ENCODE assay signal across 18 cellular contexts in the genomic region with DNA sequence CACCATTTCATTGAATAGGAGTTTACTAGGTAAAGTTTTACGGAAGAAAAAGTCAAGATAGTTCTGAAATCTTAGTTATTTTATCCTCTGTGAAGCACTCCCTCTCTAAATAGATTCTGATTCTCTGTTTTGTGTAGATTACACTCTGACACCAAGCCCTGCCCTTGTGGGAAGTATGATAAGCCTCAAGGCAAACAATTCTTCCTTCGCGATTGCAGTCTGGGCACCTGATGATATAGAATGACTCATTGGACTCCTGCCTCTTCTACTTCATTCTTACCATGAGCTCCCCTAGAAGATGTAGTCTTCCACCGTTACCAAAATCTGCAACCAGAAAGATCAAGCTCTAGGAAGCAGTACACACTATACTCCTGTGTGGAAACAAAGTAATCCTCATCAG.
DNase-seq lines count a peak whose midpoint lies in the region; ATAC-seq, FAIRE-seq and TF ChIP-seq lines count a peak whose summit lies in the region.
"Had no signal": no experiment of that assay in that cellular context is flagged by ENCODE, and none has a peak within 500 bp of the region (broad histone marks: within the 10 kb centered on the region; RNA-seq: fewer than 3 reads in every experiment).

No MANE protein-coding gene starts in this region.

- no peaks in the 10 kb centered on the region for H3K79me2 ChIP-seq in K562 (ENCODE audit: control insufficient read depth, insufficient read depth, low read length)

- ATAC-seq in K562, result no peak
- ATAC-seq in left colon, result peak; percentile 100
- ATAC-seq in HG03378 (IDR thresholded peaks at IDR 0.05; ENCODE audit: unreplicated experiment), result no peak
- ATAC-seq in SK-N-SH treated with all-trans-retinoic acid at 6 μM for 48 hours, result no peak
- ATAC-seq: activated T-cell treated with anti-CD3 and anti-CD28 coated beads, Interleukin-2, amount 50 U/mL, for 72 hours; left ventricle myocardium superior had no signal

- no peak overlapping the region for H3K4me2 ChIP-seq in K562 (ENCODE audit: insufficient read depth, low read length)

- FAIRE-seq in K562 (lab: Jason Lieb, UNC), result no peak
- FAIRE-seq in D721Med (lab: Jason Lieb, UNC), result no peak

- in situ Hi-C loops in K562 (cut with MboI), result no loop called here

- TF ChIP-seq EP300 in K562 (IDR thresholded peaks at IDR 0.05; ENCODE audit: low read length), result 0 out of 2 replicates have a peak, but pooled peaks have one; percentile 24

- H3K27ac ChIP-seq in K562 (ENCODE audit: extremely low read depth, low read depth, low read length), result no peak overlapping the region
- H3K27ac ChIP-seq: esophagus squamous epithelium had no signal

- no peaks in the 10 kb centered on the region for H3K9me1 ChIP-seq in K562 (ENCODE audit: control insufficient read depth, insufficient read depth, low read length)

- H4K20me1 ChIP-seq in K562 (replicated peaks; ENCODE audit: control insufficient read depth, insufficient read depth, low read length), result no peaks in the 10 kb centered on the region

- BruUV-seq in K562 (replicated peaks; lab: Mats Ljungman, UMichigan), result no TSS peak

- H3K4me1 ChIP-seq in K562 (replicated peaks in 1 of 2; ENCODE audit: control insufficient read depth in 2 of 2, insufficient read depth in 2 of 2, low read length in 2 of 2), result no peaks in the 10 kb centered on the region

- no peak overlapping the region for H3K9ac ChIP-seq in K562 (ENCODE audit: insufficient read depth in 1 of 2, low read depth in 2 of 2, low read length in 2 of 2)

- DNase-seq in DMS53 (lab: John Stamatoyannopoulos, UW) (peak; percentile 52), NCI-H226 (peak; percentile 79), K562 (ENCODE audit: extremely low read depth in 1 of 4, low spot score in 3 of 4) (peak; percentile 21 to 22 (median 22)), left colon (peak; percentile 18 to 33), D721Med (ENCODE audit: insufficient read length, low spot score) (no peak), NCI-H1092 treated with DMSO at 0.1 percent for 48 hours (lab: John Stamatoyannopoulos, UW) (no peak)
- DNase-seq: activated B cell treated with CpG ODN at 0.5 μM for 24 hours; activated T-cell treated with anti-CD3 and anti-CD28 coated beads, Interleukin-2, amount 50 U/mL, for 72 hours; CD4-positive, alpha-beta memory T cell; DND-41; esophagus squamous epithelium; HFFc6; left ventricle myocardium superior; NCI-H2171; NCI-H69; substantia nigra had no signal

- H3K36me3 ChIP-seq in K562 (ENCODE audit: control insufficient read depth, insufficient read depth, low read length), result no peaks in the 10 kb centered on the region
- H3K36me3 ChIP-seq: esophagus squamous epithelium had no signal

- intact Hi-C loops in K562 (cut with micrococcal nuclease) (no loop called here), left colon (cut with DNase I, micrococcal nuclease) (no loop called here)

- TF ChIP-seq CTCF in K562 (IDR thresholded peaks at IDR 0.05 in 2 of 3, conservative IDR thresholded peaks at IDR 0.05 in 1 of 3; ENCODE audit: insufficient read depth in 2 of 3, low read depth in 1 of 3, low read length in 3 of 3), result no peak
- no peak for TF ChIP-seq CTCF in D721Med (IDR thresholded peaks at IDR 0.05; ENCODE audit: insufficient read depth, missing control alignments)

- POLR2A ChIA-PET in K562 (lab: Yijun Ruan, JAX), result no interaction called here

- CTCF ChIA-PET in K562 (lab: Yijun Ruan, JAX; ENCODE audit: low intra/inter-chr PET ratio), result no interaction called here

- WGBS in K562 (ENCODE audit: insufficient coverage, low coverage, missing lambda C conversion rate), result 0% methylated on average over 4 of the region's 4 CpGs

- no peak overlapping the region for H3K4me3 ChIP-seq in K562
- H3K4me3 ChIP-seq: esophagus squamous epithelium had no signal

- H3K27me3 ChIP-seq in K562 (ENCODE audit: control insufficient read depth in 2 of 2, insufficient read depth in 2 of 2, low read length in 2 of 2), result no peaks in the 10 kb centered on the region
- H3K27me3 ChIP-seq: esophagus squamous epithelium had no signal

- no peak overlapping the region for H2AFZ ChIP-seq in K562 (ENCODE audit: low read depth, low read length)

- H3K9me3 ChIP-seq in K562 (replicated peaks; ENCODE audit: control insufficient read depth, insufficient read depth, low read depth, low read length), result no peaks in the 10 kb centered on the region; the same call in 1 of the 2 replicates
- H3K9me3 ChIP-seq: esophagus squamous epithelium had no signal

- no peak for TF ChIP-seq RAD21 in K562 (CRISPR knock-in tag; conservative IDR thresholded peaks at IDR 0.05 in 1 of 2, IDR thresholded peaks at IDR 0.05 in 1 of 2)

- no peak for TF ChIP-seq POLR2A in K562 (conservative IDR thresholded peaks at IDR 0.05)

TF ChIP-seq in K562, 482 proteins besides CTCF, POLR2A, EP300 and RAD21 (continues in another document):
- TF ChIP-seq KDM1A (IDR thresholded peaks at IDR 0.05) (peak; percentile 69 to 71), RBBP5 (IDR thresholded peaks at IDR 0.05; ENCODE audit: borderline replicate concordance, insufficient read depth, low read length, poor library complexity, severe bottlenecking) (no peak), SMAD1 (IDR thresholded peaks at IDR 0.05; ENCODE audit: low read depth, low read length, partially characterized antibody) (no peak), NR2F6 (CRISPR knock-in tag; IDR thresholded peaks at IDR 0.05) (no peak), PCBP2 (IDR thresholded peaks at IDR 0.05; ENCODE audit: low read depth, low read length, poor library complexity, severe bottlenecking) (no peak), BRF1 (IDR thresholded peaks at IDR 0.05; ENCODE audit: borderline replicate concordance, extremely low read depth, insufficient read length) (no peak), PHF21A (IDR thresholded peaks at IDR 0.05; ENCODE audit: borderline replicate concordance, low read depth) (no peak), NEUROD1 (IDR thresholded peaks at IDR 0.05; ENCODE audit: borderline replicate concordance, low read depth, low read length, partially characterized antibody) (no peak), SLC30A9 (CRISPR knock-in tag; IDR thresholded peaks at IDR 0.05) (no peak)
- TF ChIP-seq, protein P1, sequence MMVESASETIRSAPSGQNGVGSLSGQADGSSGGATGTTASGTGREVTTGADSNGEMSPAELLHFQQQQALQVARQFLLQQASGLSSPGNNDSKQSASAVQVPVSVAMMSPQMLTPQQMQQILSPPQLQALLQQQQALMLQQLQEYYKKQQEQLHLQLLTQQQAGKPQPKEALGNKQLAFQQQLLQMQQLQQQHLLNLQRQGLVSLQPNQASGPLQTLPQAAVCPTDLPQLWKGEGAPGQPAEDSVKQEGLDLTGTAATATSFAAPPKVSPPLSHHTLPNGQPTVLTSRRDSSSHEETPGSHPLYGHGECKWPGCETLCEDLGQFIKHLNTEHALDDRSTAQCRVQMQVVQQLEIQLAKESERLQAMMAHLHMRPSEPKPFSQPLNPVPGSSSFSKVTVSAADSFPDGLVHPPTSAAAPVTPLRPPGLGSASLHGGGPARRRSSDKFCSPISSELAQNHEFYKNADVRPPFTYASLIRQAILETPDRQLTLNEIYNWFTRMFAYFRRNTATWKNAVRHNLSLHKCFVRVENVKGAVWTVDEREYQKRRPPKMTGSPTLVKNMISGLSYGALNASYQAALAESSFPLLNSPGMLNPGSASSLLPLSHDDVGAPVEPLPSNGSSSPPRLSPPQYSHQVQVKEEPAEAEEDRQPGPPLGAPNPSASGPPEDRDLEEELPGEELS (CRISPR knock-in tag; IDR thresholded peaks at IDR 0.05; ENCODE audit: borderline replicate concordance), result no peak

TF ChIP-seq in SK-N-SH treated with all-trans-retinoic acid at 6 μM for 48 hours, 23 proteins besides CTCF, POLR2A, EP300 and RAD21:
- TF ChIP-seq ZC3H10 (CRISPR knock-in tag; IDR thresholded peaks at IDR 0.05) (no peak), TCF4 (CRISPR knock-in tag; IDR thresholded peaks at IDR 0.05; ENCODE audit: borderline replicate concordance) (no peak), ISL1 (CRISPR knock-in tag; IDR thresholded peaks at IDR 0.05) (no peak), SNAI2 (CRISPR knock-in tag; IDR thresholded peaks at IDR 0.05) (no peak), ZNF565 (CRISPR knock-in tag; conservative IDR thresholded peaks at IDR 0.05; ENCODE audit: low read depth) (no peak), GLIS3 (CRISPR knock-in tag; IDR thresholded peaks at IDR 0.05) (no peak), OSR1 (CRISPR knock-in tag; IDR thresholded peaks at IDR 0.05) (no peak), TOX (CRISPR knock-in tag; IDR thresholded peaks at IDR 0.05; ENCODE audit: borderline replicate concordance) (no peak), ZFP30 (CRISPR knock-in tag; IDR thresholded peaks at IDR 0.05) (no peak), ARNTL (CRISPR knock-in tag; IDR thresholded peaks at IDR 0.05; ENCODE audit: borderline replicate concordance, low read depth) (no peak), RARB (CRISPR knock-in tag; IDR thresholded peaks at IDR 0.05) (no peak), ZNF70 (CRISPR knock-in tag; IDR thresholded peaks at IDR 0.05) (no peak), ZNF8 (CRISPR knock-in tag; IDR thresholded peaks at IDR 0.05) (no peak)
- TF ChIP-seq, protein P2, sequence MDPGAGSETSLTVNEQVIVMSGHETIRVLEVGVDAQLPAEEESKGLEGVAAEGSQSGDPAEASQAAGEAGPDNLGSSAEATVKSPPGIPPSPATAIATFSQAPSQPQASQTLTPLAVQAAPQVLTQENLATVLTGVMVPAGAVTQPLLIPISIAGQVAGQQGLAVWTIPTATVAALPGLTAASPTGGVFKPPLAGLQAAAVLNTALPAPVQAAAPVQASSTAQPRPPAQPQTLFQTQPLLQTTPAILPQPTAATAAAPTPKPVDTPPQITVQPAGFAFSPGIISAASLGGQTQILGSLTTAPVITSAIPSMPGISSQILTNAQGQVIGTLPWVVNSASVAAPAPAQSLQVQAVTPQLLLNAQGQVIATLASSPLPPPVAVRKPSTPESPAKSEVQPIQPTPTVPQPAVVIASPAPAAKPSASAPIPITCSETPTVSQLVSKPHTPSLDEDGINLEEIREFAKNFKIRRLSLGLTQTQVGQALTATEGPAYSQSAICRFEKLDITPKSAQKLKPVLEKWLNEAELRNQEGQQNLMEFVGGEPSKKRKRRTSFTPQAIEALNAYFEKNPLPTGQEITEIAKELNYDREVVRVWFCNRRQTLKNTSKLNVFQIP (CRISPR knock-in tag; IDR thresholded peaks at IDR 0.05; ENCODE audit: borderline replicate concordance, low read depth), result no peak

Comparison
In these comparisons a context has a peak if more than half of its experiments do, and no peak if none do; other contexts are left out.
1. DNase-seq: peak in DMS53 (single experiment), NCI-H226 (single experiment), K562 (4 of 4) and left colon (2 of 2); none in D721Med (single experiment) and NCI-H1092 treated with DMSO at 0.1 percent for 48 hours (single experiment).